Comparison of ENCODE assay signal across 13 cellular contexts in the genomic region with DNA sequence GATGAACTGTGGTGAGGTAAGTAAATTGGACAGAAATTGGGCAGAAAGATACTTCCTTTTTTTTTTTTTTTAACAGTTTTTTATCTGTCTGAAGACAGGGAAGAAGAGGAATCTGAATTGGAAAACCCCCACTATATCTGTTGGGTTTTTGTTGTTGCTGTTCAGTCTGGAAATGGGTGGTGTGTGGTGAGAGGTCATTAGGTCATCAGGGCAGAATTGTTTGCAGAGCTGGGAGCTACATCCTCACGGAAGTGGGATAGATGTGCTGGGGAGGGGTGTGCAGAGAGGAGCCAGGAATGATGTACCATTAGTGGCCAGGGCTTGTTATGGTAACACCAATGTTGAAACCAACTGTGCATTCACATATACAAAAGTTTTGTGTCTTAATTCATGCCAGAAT. TPM values are rescaled to one million over a fixed set of nuclear protein-coding genes. Genes with fewer than 3 reads are reported as not detected.
DNase-seq lines count a peak whose midpoint lies in the region; ATAC-seq, FAIRE-seq and TF ChIP-seq lines count a peak whose summit lies in the region.
"Had no signal": no experiment of that assay in that cellular context is flagged by ENCODE, and none has a peak within 500 bp of the region (broad histone marks: within the 10 kb centered on the region; RNA-seq: fewer than 3 reads in every experiment).

No MANE protein-coding gene starts in this region.

- H3K27me3 Mint-ChIP-seq in CD8-positive, alpha-beta T cell (ENCODE audit: low read depth), result no peaks in the 10 kb centered on the region
- H3K27me3 Mint-ChIP-seq in activated T-helper 17 cell treated with anti-CD3 and anti-CD28 coated beads, Interleukin-2, amount 50 U/mL, for 72 hours, result no peaks in the 10 kb centered on the region
- H3K27me3 Mint-ChIP-seq: CD4-positive, CD25-positive, alpha-beta regulatory T cell had no signal

- H3K79me2 ChIP-seq in KMS-11 (ENCODE audit: insufficient read depth, low read depth) (peaks cover 83% of the 10 kb centered on the region), HepG2 (ENCODE audit: insufficient read depth, low read length) (peaks cover 93% of the 10 kb centered on the region)

- no peaks in the 10 kb centered on the region for H3K9me3 ChIP-seq in CD8-positive, alpha-beta T cell (ENCODE audit: low read length)
- H3K9me3 ChIP-seq in HepG2 (ENCODE audit: low read length) (no peaks in the 10 kb centered on the region), transverse colon (no peaks in the 10 kb centered on the region)
- H3K9me3 ChIP-seq: ascending aorta had no signal

- 0% methylated on average over 1 of the region's 1 CpG for WGBS in HepG2 (ENCODE audit: low lambda C conversion rate)
- WGBS in transverse colon (ENCODE audit: low coverage in 1 of 2), 2 donors, result 59% methylated on average over 1 of the region's 1 CpG; no CpG with 5 or more reads in 1 of the 2 donors

- peak; percentile 76 for FAIRE-seq in HepG2 (lab: Jason Lieb, UNC)
- FAIRE-seq: endometrium had no signal

- H4K20me1 ChIP-seq in KMS-11 (ENCODE audit: insufficient read depth), result no peaks in the 10 kb centered on the region
- peaks cover 29% of the 10 kb centered on the region for H4K20me1 ChIP-seq in HepG2 (ENCODE audit: insufficient read depth, low read length)

- POLR2A ChIA-PET in CD8-positive, alpha-beta T cell (lab: Charles Lee), result interaction anchor here (1.3 to 1.6 kb wide), 2 partner anchors 9 to 80 kb away, joined by 3 read pairs; no protein-coding TSS in a partner anchor
- POLR2A ChIA-PET in HepG2 (lab: Yijun Ruan, JAX), result no interaction called here

- no peak overlapping the region for H3K4me3 Mint-ChIP-seq in CD8-positive, alpha-beta T cell
- no peak overlapping the region for H3K4me3 Mint-ChIP-seq in activated T-helper 17 cell treated with anti-CD3 and anti-CD28 coated beads, Interleukin-2, amount 50 U/mL, for 72 hours

- no peak for TF ChIP-seq CTCF in CD8-positive, alpha-beta T cell (IDR thresholded peaks at IDR 0.05)
- TF ChIP-seq CTCF in KMS-11 (conservative IDR thresholded peaks at IDR 0.05; ENCODE audit: low read depth, low read length), result no peak
- TF ChIP-seq CTCF in HepG2 (CRISPR knock-in tag; IDR thresholded peaks at IDR 0.05), result no peak
- TF ChIP-seq CTCF in transverse colon (IDR thresholded peaks at IDR 0.05), result no peak

- ATAC-seq in CD8-positive, alpha-beta T cell, result no peak
- no peak for ATAC-seq in activated T-helper 17 cell treated with anti-CD3 and anti-CD28 coated beads, Interleukin-2, amount 50 U/mL, for 72 hours (replicated peaks)
- peak; percentile 93 for ATAC-seq in HepG2

- BruUV-seq in HepG2 (replicated peaks; lab: Mats Ljungman, UMichigan), result no TSS peak

- in situ Hi-C loops in HepG2 (cut with HindIII; ENCODE audit: extremely low pct_ligation_motif_present, low pct_unique_long_range_greater_than_20kb), result no loop called here
- in situ Hi-C loops in transverse colon (cut with MboI; ENCODE audit: low pct_ligation_motif_present in 1 of 4, low pct_unique_long_range_greater_than_20kb in 1 of 4, low sequenced_read_pairs in 3 of 4), result loop anchor here in 1 of 4 donors (25.0 kb wide), 1 partner anchor 680 kb away; a partner anchor contains a TSS

- no peaks in the 10 kb centered on the region for H3K27me3 ChIP-seq in CD8-positive, alpha-beta T cell (ENCODE audit: insufficient read depth, low read length)
- no peaks in the 10 kb centered on the region for H3K27me3 ChIP-seq in KMS-11 (ENCODE audit: insufficient read depth, low read depth)
- no peaks in the 10 kb centered on the region for H3K27me3 ChIP-seq in HepG2 (ENCODE audit: control insufficient read depth in 1 of 2, insufficient read depth in 2 of 2, low read length in 2 of 2)
- H3K27me3 ChIP-seq in transverse colon, result no peaks in the 10 kb centered on the region
- H3K27me3 ChIP-seq: ascending aorta, heart right ventricle had no signal

- TF ChIP-seq EP300 in HepG2 (IDR thresholded peaks at IDR 0.05; ENCODE audit: low read depth in 2 of 2, low read length in 2 of 2) (peak in 1 of 2 experiments; percentile 68; a peak in 1 of 4 replicates), HepG2 (CRISPR knock-in tag; IDR thresholded peaks at IDR 0.05; ENCODE audit: borderline replicate concordance) (no peak), transverse colon (IDR thresholded peaks at IDR 0.05; ENCODE audit: low read depth) (no peak)

- H3K9ac ChIP-seq in KMS-11, result no peak overlapping the region
- H3K9ac ChIP-seq in HepG2 (ENCODE audit: insufficient read depth, low read depth, low read length), result no peak overlapping the region

- peak overlapping the region; percentile 58 for H3K27ac Mint-ChIP-seq in CD8-positive, alpha-beta T cell
- H3K27ac Mint-ChIP-seq in activated T-helper 17 cell treated with anti-CD3 and anti-CD28 coated beads, Interleukin-2, amount 50 U/mL, for 72 hours, result peak overlapping the region; percentile 51
- H3K27ac Mint-ChIP-seq: CD4-positive, CD25-positive, alpha-beta regulatory T cell had no signal

- CTCF ChIA-PET in CD8-positive, alpha-beta T cell (lab: Charles Lee), result interaction anchor here (1.2 kb wide), 1 partner anchor 259 kb away, joined by 3 read pairs; no protein-coding TSS in a partner anchor
- CTCF ChIA-PET in HepG2 (lab: Yijun Ruan, JAX; ENCODE audit: low intra/inter-chr PET ratio, low total read pairs), result no interaction called here

- H3K36me3 Mint-ChIP-seq in CD8-positive, alpha-beta T cell, result peaks cover 24% of the 10 kb centered on the region
- no peaks in the 10 kb centered on the region for H3K36me3 Mint-ChIP-seq in activated T-helper 17 cell treated with anti-CD3 and anti-CD28 coated beads, Interleukin-2, amount 50 U/mL, for 72 hours (ENCODE audit: low read depth)

- TF ChIP-seq RAD21 in HepG2 (CRISPR knock-in tag; IDR thresholded peaks at IDR 0.05), result no peak

- H3K4me2 ChIP-seq in KMS-11 (peak overlapping the region; percentile 14; the same call in 1 of the 2 replicates), HepG2 (ENCODE audit: low read depth, low read length) (no peak overlapping the region)

- H3K4me1 Mint-ChIP-seq in CD8-positive, alpha-beta T cell (ENCODE audit: low read depth), result peaks cover 81% of the 10 kb centered on the region
- H3K4me1 Mint-ChIP-seq in activated T-helper 17 cell treated with anti-CD3 and anti-CD28 coated beads, Interleukin-2, amount 50 U/mL, for 72 hours, result peaks cover 50% of the 10 kb centered on the region

- no peaks in the 10 kb centered on the region for H3K9me3 Mint-ChIP-seq in CD8-positive, alpha-beta T cell
- H3K9me3 Mint-ChIP-seq in activated T-helper 17 cell treated with anti-CD3 and anti-CD28 coated beads, Interleukin-2, amount 50 U/mL, for 72 hours, result peaks cover 3% of the 10 kb centered on the region

- peaks cover 28% of the 10 kb centered on the region for H3K4me1 ChIP-seq in CD8-positive, alpha-beta T cell (ENCODE audit: insufficient read depth, low read length)
- H3K4me1 ChIP-seq in KMS-11 (ENCODE audit: low read depth, poor library complexity, severe bottlenecking) (peaks cover 19% of the 10 kb centered on the region), HepG2 (ENCODE audit: insufficient read depth, low read length) (peaks cover 62% of the 10 kb centered on the region), transverse colon (peaks cover 3 to 62% (median 23%) of the 10 kb centered on the region in 4 donors)

- H3K27ac ChIP-seq in CD8-positive, alpha-beta T cell (ENCODE audit: low read depth, low read length), result no peak overlapping the region
- H3K27ac ChIP-seq in KMS-11 (no peak overlapping the region), HepG2 (ENCODE audit: extremely low read length, insufficient read depth, low read length) (no peak overlapping the region), transverse colon (no peak overlapping the region)
- H3K27ac ChIP-seq: ascending aorta, heart right ventricle had no signal

- no peak overlapping the region for H3K4me3 ChIP-seq in CD8-positive, alpha-beta T cell (ENCODE audit: low read depth, low read length)
- H3K4me3 ChIP-seq in KMS-11 (IDR thresholded peaks at IDR 0.05; ENCODE audit: insufficient read depth, low read depth, low read length) (no peak overlapping the region), HepG2 (replicated peaks in 1 of 3; ENCODE audit: insufficient read depth in 1 of 3, low read depth in 2 of 3, low read length in 3 of 3) (no peak overlapping the region), transverse colon (no peak overlapping the region)
- H3K4me3 ChIP-seq: ascending aorta, heart right ventricle had no signal

- DNase-seq in CD8-positive, alpha-beta T cell, result no peak
- DNase-seq in HepG2 (ENCODE audit: low spot score), result peak; percentile 81
- DNase-seq in iPS-NIHi7 (ENCODE audit: extremely low spot score), result no peak
- no peak for DNase-seq in T1000 (lab: John Stamatoyannopoulos, UW)
- no peak for DNase-seq in transverse colon
- no peak for DNase-seq in stimulated activated CD4-positive, alpha-beta T cell treated with anti-CD3 and anti-CD28 coated beads, Interleukin-4, amount 100 ng/mL, for 1 hour
- DNase-seq: CD4-positive, CD25-positive, alpha-beta regulatory T cell; heart right ventricle; NCI-H2029 had no signal

- no peaks in the 10 kb centered on the region for H3K36me3 ChIP-seq in CD8-positive, alpha-beta T cell (ENCODE audit: insufficient read depth, low read length)
- H3K36me3 ChIP-seq in KMS-11 (ENCODE audit: insufficient read depth) (no peaks in the 10 kb centered on the region), HepG2 (replicated peaks in 1 of 2; ENCODE audit: control insufficient read depth in 1 of 2, insufficient read depth in 2 of 2, low read length in 2 of 2) (no peaks in the 10 kb centered on the region), transverse colon (no peaks in the 10 kb centered on the region)
- H3K36me3 ChIP-seq: ascending aorta, heart right ventricle had no signal

- no peak for TF ChIP-seq POLR2A in HepG2 (IDR thresholded peaks at IDR 0.05; ENCODE audit: insufficient read depth in 1 of 2, low read depth in 2 of 2, low read length in 2 of 2)
- TF ChIP-seq POLR2A in transverse colon (IDR thresholded peaks at IDR 0.05), result no peak

- intact Hi-C loops in CD8-positive, alpha-beta T cell (cut with DNase I, micrococcal nuclease), result no loop called here
- intact Hi-C loops in HepG2 (cut with micrococcal nuclease; ENCODE audit: unreplicated experiment) (loop anchor here (5.0 kb wide), 1 partner anchor 50 kb away; no protein-coding TSS in a partner anchor), transverse colon (cut with DNase I; ENCODE audit: low total_unique reads) (no loop called here)

- H2AFZ ChIP-seq in KMS-11 (ENCODE audit: low read depth), result no peak overlapping the region
- no peak overlapping the region for H2AFZ ChIP-seq in HepG2 (ENCODE audit: low read length)

RNA-seq across cellular contexts. Expression of a gene that starts 12.3 kb away (rescaled TPM):
- total RNA-seq in CD8-positive, alpha-beta T cell, result 10 to 100 TPM; 49.8 to 54.7 TPM
- total RNA-seq in activated T-helper 17 cell treated with anti-CD3 and anti-CD28 coated beads, Interleukin-2, amount 50 U/mL, for 72 hours, result 10 to 100 TPM; 21.3 to 35.3 TPM
- total RNA-seq in HepG2 (2016; rRNA removed; fragmentation: Illumina TruSeq; extraction: Trizol), result 26.3 and 34.5 TPM in 2 replicates
- 13.2 and 14.9 TPM in 2 replicates for total RNA-seq in HepG2 (2016; cell fraction: cytosol; rRNA removed; fragmentation: Illumina TruSeq; extraction: Trizol; ENCODE audit: low read depth)
- total RNA-seq in HepG2 (2016; cell fraction: insoluble cytoplasmic fraction; rRNA removed; fragmentation: Illumina TruSeq; extraction: Trizol), result 26.0 and 33.3 TPM in 2 replicates
- 22.1 and 27.5 TPM in 2 replicates for total RNA-seq in HepG2 (2016; cell fraction: membrane; rRNA removed; fragmentation: Illumina TruSeq; extraction: Trizol)
- total RNA-seq in HepG2 (2016; cell fraction: nucleus; rRNA removed; fragmentation: Illumina TruSeq; extraction: Trizol), result 43.3 and 47.3 TPM in 2 replicates
- polyA plus RNA-seq in HepG2 (2011; rRNA removed), result 9.5 and 12.4 TPM in 2 replicates
- 4.4 and 7.8 TPM in 2 replicates for polyA plus RNA-seq in HepG2 (2011; cell fraction: cytosol; rRNA removed)
- 6.4 and 8.8 TPM in 2 replicates for polyA plus RNA-seq in HepG2 (2011; cell fraction: nucleus; rRNA removed)
- 18.5 and 21.8 TPM in 2 replicates for polyA plus RNA-seq in HepG2 (2012)
- polyA plus RNA-seq in HepG2 (2016; cell fraction: cytosol; fragmentation: Illumina TruSeq; extraction: Trizol; ENCODE audit: low read depth), result 2.3 and 2.6 TPM in 2 replicates
- polyA plus RNA-seq in HepG2 (2016; cell fraction: insoluble cytoplasmic fraction; fragmentation: Illumina TruSeq; extraction: Trizol; ENCODE audit: low read depth), result 22.3 and 24.0 TPM in 2 replicates
- 6.8 and 8.8 TPM in 2 replicates for polyA plus RNA-seq in HepG2 (2016; cell fraction: membrane; fragmentation: Illumina TruSeq; extraction: Trizol; ENCODE audit: low read depth)
- 15.4 and 17.1 TPM in 2 replicates for polyA plus RNA-seq in HepG2 (2016; cell fraction: nucleus; fragmentation: Illumina TruSeq; extraction: Trizol; ENCODE audit: insufficient read depth, low read depth)
- polyA minus RNA-seq in HepG2 (2011; rRNA and poly(A)+ RNA removed; ENCODE audit: low replicate concordance), result 17.2 and 27.7 TPM in 2 replicates
- polyA minus RNA-seq in HepG2 (2011; cell fraction: cytosol; rRNA and poly(A)+ RNA removed), result 15.7 and 25.4 TPM in 2 replicates
- 121 and 136 TPM in 2 replicates for polyA minus RNA-seq in HepG2 (2011; cell fraction: nucleus; rRNA and poly(A)+ RNA removed)
- 100 to 1,000 TPM in 1 of 4 donors, 10 to 100 TPM in 3; 37.4 to 107 (median 69.2) TPM for total RNA-seq in transverse colon
